Comparison of ENCODE assay signal across 19 cellular contexts in the genomic region with DNA sequence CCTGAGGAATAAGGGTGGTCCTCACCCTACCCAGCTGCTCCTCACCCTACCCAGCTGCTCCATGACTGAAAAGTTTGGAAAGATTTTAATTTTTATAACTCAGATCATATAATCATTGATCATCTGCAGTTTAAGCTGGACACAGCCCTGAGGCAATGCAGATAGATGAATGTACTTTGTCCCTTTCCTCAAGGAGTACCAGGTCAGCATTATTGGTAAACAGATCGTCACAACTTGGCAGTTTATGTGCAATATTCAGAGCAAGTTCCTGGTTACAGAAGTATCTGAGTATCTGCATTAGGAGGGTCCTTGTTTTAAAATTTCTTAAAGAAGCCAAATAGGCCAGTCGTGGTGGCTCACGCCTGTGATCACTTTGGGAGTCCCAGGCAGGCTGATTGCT. TPM values are rescaled to one million over a fixed set of nuclear protein-coding genes. Genes with fewer than 3 reads are reported as not detected.
DNase-seq lines count a peak whose midpoint lies in the region; ATAC-seq and TF ChIP-seq lines count a peak whose summit lies in the region.
"Had no signal": no experiment of that assay in that cellular context is flagged by ENCODE, and none has a peak within 500 bp of the region (broad histone marks: within the 10 kb centered on the region; RNA-seq: fewer than 3 reads in every experiment).

No MANE protein-coding gene starts in this region.

- H3K9me3 ChIP-seq in IMR-90 (ENCODE audit: control insufficient read depth, insufficient read depth, low read length) = no peaks in the 10 kb centered on the region
- no peaks in the 10 kb centered on the region for H3K9me3 ChIP-seq in body of pancreas
- no peaks in the 10 kb centered on the region for H3K9me3 ChIP-seq in mesenchymal stem cell (ENCODE audit: control insufficient read depth, low read length)
- H3K9me3 ChIP-seq in suprapubic skin = no peaks in the 10 kb centered on the region
- H3K9me3 ChIP-seq in testis = no peaks in the 10 kb centered on the region

- no peak overlapping the region for H2BK120ac ChIP-seq in IMR-90 (ENCODE audit: low read depth, low read length)
- no peak overlapping the region for H2BK120ac ChIP-seq in mesenchymal stem cell (ENCODE audit: low read depth, low read length)

- TF ChIP-seq POLR2A in IMR-90 (IDR thresholded peaks at IDR 0.05; ENCODE audit: low read depth, low read length) (no peak), body of pancreas (IDR thresholded peaks at IDR 0.05) (no peak), suprapubic skin (IDR thresholded peaks at IDR 0.05) (no peak), testis (IDR thresholded peaks at IDR 0.05) (no peak)

- BruUV-seq in IMR-90 (replicated peaks; lab: Mats Ljungman, UMichigan) = no TSS peak

- H4K20me1 ChIP-seq in IMR-90 (ENCODE audit: insufficient read depth, low read length) = peaks cover 52% of the 10 kb centered on the region

- H3K4me3 ChIP-seq in IMR-90 (ENCODE audit: insufficient read depth, low read depth, low read length) (no peak overlapping the region), body of pancreas (no peak overlapping the region), mesenchymal stem cell (ENCODE audit: insufficient read depth in 1 of 2, low read depth in 1 of 2, low read length in 2 of 2) (peak overlapping the region in 1 of 2 experiments; percentile 94), suprapubic skin (no peak overlapping the region), testis (no peak overlapping the region)
- H3K4me3 ChIP-seq: cardiac muscle cell had no signal

- H2AK5ac ChIP-seq in IMR-90 (ENCODE audit: low read depth, low read length) (no peak overlapping the region), mesenchymal stem cell (ENCODE audit: low read length, severe bottlenecking) (no peak overlapping the region)

- H3K4me1 ChIP-seq in IMR-90 (ENCODE audit: control insufficient read depth, insufficient read depth, low read length) (peaks cover 11% of the 10 kb centered on the region), body of pancreas (peaks cover 87% of the 10 kb centered on the region), mesenchymal stem cell (ENCODE audit: control insufficient read depth, insufficient read depth, low read depth, low read length) (peaks cover 12% of the 10 kb centered on the region), suprapubic skin (peaks cover 89% of the 10 kb centered on the region), testis (peaks cover 50% of the 10 kb centered on the region)

- H4K91ac ChIP-seq in IMR-90 (ENCODE audit: insufficient read depth, low read depth, low read length) (no peak overlapping the region), mesenchymal stem cell (ENCODE audit: low read length) (no peak overlapping the region)

- H3K18ac ChIP-seq in IMR-90 (ENCODE audit: low read depth, low read length) = no peak overlapping the region
- H3K18ac ChIP-seq in mesenchymal stem cell (ENCODE audit: low read depth in 1 of 2, low read length in 2 of 2) = no peak overlapping the region

- H3K14ac ChIP-seq in IMR-90 (replicated peaks; ENCODE audit: low read depth, low read length) (no peak overlapping the region), mesenchymal stem cell (ENCODE audit: low read length in 2 of 2) (no peak overlapping the region)

- H3K4me2 ChIP-seq in IMR-90 (ENCODE audit: low read depth, low read length) (no peak overlapping the region), mesenchymal stem cell (ENCODE audit: low read length, poor library complexity, severe bottlenecking) (no peak overlapping the region)

- ATAC-seq in IMR-90 (ENCODE audit: low read depth) = no peak
- ATAC-seq in body of pancreas = no peak
- ATAC-seq in GM19023 (IDR thresholded peaks at IDR 0.05; ENCODE audit: unreplicated experiment) = no peak
- ATAC-seq: activated naive CD4-positive, alpha-beta T cell treated with anti-CD3 and anti-CD28 coated beads, Interleukin-2, amount 50 U/mL, for 72 hours; left cardiac atrium; natural killer cell; stimulated activated naive CD8-positive, alpha-beta T cell treated with anti-CD3 and anti-CD28 coated beads, Interleukin-15, amount 100 ng/mL, for 72 hours had no signal

- H3K27me3 ChIP-seq in IMR-90 (ENCODE audit: control insufficient read depth, insufficient read depth, low read length) = no peaks in the 10 kb centered on the region
- no peaks in the 10 kb centered on the region for H3K27me3 ChIP-seq in body of pancreas
- H3K27me3 ChIP-seq in mesenchymal stem cell (ENCODE audit: control insufficient read depth in 1 of 2, insufficient read depth in 1 of 2, low read length in 2 of 2) = no peaks in the 10 kb centered on the region
- no peaks in the 10 kb centered on the region for H3K27me3 ChIP-seq in suprapubic skin
- no peaks in the 10 kb centered on the region for H3K27me3 ChIP-seq in testis
- H3K27me3 ChIP-seq: cardiac muscle cell had no signal

- no peak for DNase-seq in IMR-90
- DNase-seq in body of pancreas = no peak
- peak; percentile 10 for DNase-seq in mesenchymal stem cell
- DNase-seq in suprapubic skin (ENCODE audit: low spot score in 2 of 2) = no peak
- no peak for DNase-seq in hippocampal formation (lab: John Stamatoyannopoulos, UW)
- no peak for DNase-seq in superior temporal gyrus (ENCODE audit: extremely low spot score)
- no peak for DNase-seq in testis
- DNase-seq: activated CD4-positive, alpha-beta T cell treated with anti-CD3 and anti-CD28 coated beads, Interleukin-2, amount 50 U/mL, for 4 hours; activated T-cell treated with anti-CD3 and anti-CD28 coated beads, Interleukin-2, amount 50 U/mL, for 1 hour; effector CD4-positive, alpha-beta T cell; left cardiac atrium; natural killer cell; NCI-H1930; NCI-H510A; OCI-M1; stimulated activated naive CD8-positive, alpha-beta T cell treated with anti-CD3 and anti-CD28 coated beads, Interleukin-15, amount 100 ng/mL, for 72 hours had no signal

- H3K56ac ChIP-seq in IMR-90 (ENCODE audit: extremely low read depth, insufficient read depth, low read length) = no peak overlapping the region

- no peak overlapping the region for H2AK9ac ChIP-seq in IMR-90 (replicated peaks; ENCODE audit: low read depth, low read length, poor library complexity)

- H3K79me1 ChIP-seq in IMR-90 (ENCODE audit: low read depth in 1 of 2, low read length in 2 of 2) (peaks cover 24 to 83% of the 10 kb centered on the region in 2 experiments), mesenchymal stem cell (replicated peaks; ENCODE audit: low read length, poor library complexity, severe bottlenecking) (no peaks in the 10 kb centered on the region)

- intact Hi-C loops in IMR-90 (cut with micrococcal nuclease) = no loop called here
- intact Hi-C loops in body of pancreas (cut with DNase I) = no loop called here
- intact Hi-C loops in testis (cut with DNase I; ENCODE audit: low total_unique reads) = no loop called here

- H3K9ac ChIP-seq in IMR-90 (ENCODE audit: low read depth, low read length) = no peak overlapping the region
- H3K9ac ChIP-seq in mesenchymal stem cell (ENCODE audit: low read length) = peak overlapping the region; percentile 99

- peaks cover 23% of the 10 kb centered on the region for H3K9me1 ChIP-seq in IMR-90 (ENCODE audit: insufficient read depth, low read length)

- no peak overlapping the region for H2AFZ ChIP-seq in IMR-90 (replicated peaks; ENCODE audit: low read length, poor library complexity)
- H2AFZ ChIP-seq in mesenchymal stem cell (ENCODE audit: low read depth, low read length) = no peak overlapping the region

- H2BK15ac ChIP-seq in IMR-90 (ENCODE audit: low read depth, low read length) (no peak overlapping the region), mesenchymal stem cell (ENCODE audit: low read depth, poor library complexity, severe bottlenecking) (no peak overlapping the region)

- H2BK12ac ChIP-seq in mesenchymal stem cell (ENCODE audit: low read length in 2 of 2) = no peak overlapping the region

- in situ Hi-C loops in IMR-90 (cut with MboI; ENCODE audit: low sequenced_read_pairs) = loop anchor here (10.0 kb wide), 1 partner anchor 647 kb away; the partner anchor contains the start of gene RPS19BP1

- POLR2A ChIA-PET in IMR-90 (lab: Charles Lee; ENCODE audit: unreplicated experiment) = no interaction called here

- H3K23ac ChIP-seq in IMR-90 (ENCODE audit: low read depth, low read length) (no peak overlapping the region), mesenchymal stem cell (ENCODE audit: low read length in 2 of 2) (no peak overlapping the region)

- TF ChIP-seq EP300 in suprapubic skin (IDR thresholded peaks at IDR 0.05) = no peak

- no peak overlapping the region for H4K5ac ChIP-seq in IMR-90 (ENCODE audit: low read depth, low read length)

- no peak overlapping the region for H2BK20ac ChIP-seq in IMR-90 (ENCODE audit: low read depth, low read length)

- no CpG with 5 or more reads among the region's 3 CpGs for WGBS in IMR-90 (ENCODE audit: extremely low coverage in 2 of 2, insufficient read length in 1 of 2), 2 experiments
- WGBS in body of pancreas, 2 donors = 55 to 61% methylated on average over 3 of the region's 3 CpGs
- 72% methylated on average over 3 of the region's 3 CpGs for WGBS in mesenchymal stem cell
- whole genome bisulfite sequencing in suprapubic skin = 58% methylated on average over 3 of the region's 3 CpGs
- WGBS in testis, 2 donors = 79 to 87% methylated on average over 3 of the region's 3 CpGs

- no peak for TF ChIP-seq RAD21 in IMR-90 (IDR thresholded peaks at IDR 0.05; ENCODE audit: low read length)

- CTCF ChIA-PET in IMR-90 (lab: Yijun Ruan, JAX) = interaction anchor here (1.5 kb wide), 1 partner anchor 12 kb away, joined by 5 read pairs; no protein-coding TSS in a partner anchor

- H3K27ac ChIP-seq in IMR-90 (ENCODE audit: insufficient read depth, low read length) (no peak overlapping the region), body of pancreas (peak overlapping the region; percentile 5 to 66 (median 32)), mesenchymal stem cell (ENCODE audit: low read length, poor library complexity, severe bottlenecking) (no peak overlapping the region), suprapubic skin (peak overlapping the region; percentile 50), testis (no peak overlapping the region)
- H3K27ac ChIP-seq: cardiac muscle cell had no signal

- TF ChIP-seq CTCF in IMR-90 (conservative IDR thresholded peaks at IDR 0.05; ENCODE audit: low read depth, low read length) = no peak
- no peak for TF ChIP-seq CTCF in body of pancreas (IDR thresholded peaks at IDR 0.05)
- no peak for TF ChIP-seq CTCF in suprapubic skin (IDR thresholded peaks at IDR 0.05)
- no peak for TF ChIP-seq CTCF in testis (IDR thresholded peaks at IDR 0.05)

- no peak overlapping the region for H2BK5ac ChIP-seq in IMR-90 (ENCODE audit: low read depth, low read length, poor library complexity, severe bottlenecking)
- H2BK5ac ChIP-seq in mesenchymal stem cell (ENCODE audit: low read depth, low read length, poor library complexity, severe bottlenecking) = no peak overlapping the region

- dilution Hi-C loops in IMR-90 (cut with HindIII; ENCODE audit: low sequenced_read_pairs, unreplicated experiment) = no loop called here

- H4K8ac ChIP-seq in IMR-90 (ENCODE audit: low read depth in 2 of 2, low read length in 2 of 2) (no peak overlapping the region), mesenchymal stem cell (ENCODE audit: low read length) (no peak overlapping the region)

- no peaks in the 10 kb centered on the region for H3K36me3 ChIP-seq in IMR-90 (ENCODE audit: control insufficient read depth, insufficient read depth, low read length)
- no peaks in the 10 kb centered on the region for H3K36me3 ChIP-seq in body of pancreas (replicated peaks in 1 of 2; ENCODE audit: insufficient read depth in 1 of 2, low read depth in 2 of 2)
- H3K36me3 ChIP-seq in mesenchymal stem cell (ENCODE audit: control insufficient read depth in 1 of 2, insufficient read depth in 2 of 2, low read depth in 1 of 2, low read length in 2 of 2) = no peaks in the 10 kb centered on the region
- no peaks in the 10 kb centered on the region for H3K36me3 ChIP-seq in suprapubic skin
- no peaks in the 10 kb centered on the region for H3K36me3 ChIP-seq in testis (ENCODE audit: low read depth, missing control alignments)
- H3K36me3 ChIP-seq: cardiac muscle cell had no signal

- H3K4ac ChIP-seq in IMR-90 (ENCODE audit: low read depth, low read length) = no peak overlapping the region
- no peak overlapping the region for H3K4ac ChIP-seq in mesenchymal stem cell (ENCODE audit: low read depth in 1 of 2, low read length in 2 of 2)

RNA-seq across cellular contexts. Expression of gene TNRC6B, which starts 3.6 kb away (rescaled TPM):
- 14.7 and 17.0 TPM in 2 replicates for total RNA-seq in IMR-90 (2012; rRNA removed)
- polyA plus RNA-seq in IMR-90 (2012; rRNA removed) = 3.9 and 4.8 TPM in 2 replicates
- polyA plus RNA-seq in IMR-90 (2012; cell fraction: cytosol; rRNA removed) = 0.79 and 2.9 TPM in 2 replicates
- 3.7 and 4.7 TPM in 2 replicates for polyA plus RNA-seq in IMR-90 (2012; cell fraction: nucleus; rRNA removed; ENCODE audit: low replicate concordance)
- 10 to 100 TPM; 25.2 to 39.9 TPM for total RNA-seq in body of pancreas
- polyA plus RNA-seq in mesenchymal stem cell (2013, experiment 1 of 2) = 5.6 TPM
- 4.9 TPM for polyA plus RNA-seq in mesenchymal stem cell (2013, experiment 2 of 2)
- 100 to 1,000 TPM in 1 of 4 donors, 10 to 100 TPM in 3; 44.2 to 179 (median 55.5) TPM for total RNA-seq in suprapubic skin
- 100 to 1,000 TPM in 1 of 2 donors, 10 to 100 TPM in 1; 79.7 to 122 TPM for total RNA-seq in testis
- polyA plus RNA-seq in testis (ENCODE audit: insufficient read depth, low read depth, low replicate concordance) = 49.2 TPM

Comparison
In these comparisons a context has a peak if more than half of its experiments do, and no peak if none do; other contexts are left out.
1. H3K27ac ChIP-seq: peak in body of pancreas (4 of 4) and suprapubic skin (single experiment); none in IMR-90 (single experiment), mesenchymal stem cell (single experiment) and testis (0 of 2).